31 cellular contexts compared by ENCODE assay signal in genomic region chr9:92132501-92132900, GRCh38.
"Had no signal": no experiment of that assay in that cellular context is flagged by ENCODE, and none has a peak within 500 bp of the region (broad histone marks: within the 10 kb centered on the region; RNA-seq: fewer than 3 reads in every experiment).

No MANE protein-coding gene starts in this region.

- H3K36me3 ChIP-seq: adrenal gland, colonic mucosa, gastrocnemius medialis had no signal

- H3K27me3 ChIP-seq: adrenal gland, body of pancreas, colonic mucosa, foreskin keratinocyte, gastrocnemius medialis had no signal

- H3K4me3 ChIP-seq: adrenal gland, body of pancreas, colonic mucosa, gastrocnemius medialis had no signal

- H3K4me3 Mint-ChIP-seq: activated CD4-positive, alpha-beta memory T cell treated with anti-CD3 and anti-CD28 coated beads for 36 hours; activated CD4-positive, alpha-beta T cell treated with anti-CD3 and anti-CD28 coated beads for 36 hours; activated CD4-positive, alpha-beta T cell treated with anti-CD3 and anti-CD28 coated beads, Interleukin-2, amount 10 ng/mL, durations not matched to agents 24 days and 14 days; activated CD8-positive, alpha-beta memory T cell treated with anti-CD3 and anti-CD28 coated beads, Interleukin-2, amount 10 ng/mL, durations not matched to agents 7 days and 5 days; activated CD8-positive, alpha-beta T cell treated with anti-CD3 and anti-CD28 coated beads, Interleukin-2, amount 10 ng/mL, durations not matched to agents 7 days and 5 days; activated naive CD4-positive, alpha-beta T cell treated with anti-CD3 and anti-CD28 coated beads for 36 hours; activated naive CD4-positive, alpha-beta T cell treated with anti-CD3 and anti-CD28 coated beads, Interleukin-2, amount 50 U/mL, for 24 hours; activated naive CD8-positive, alpha-beta T cell treated with anti-CD3 and anti-CD28 coated beads for 36 hours; activated naive CD8-positive, alpha-beta T cell treated with anti-CD3 and anti-CD28 coated beads, Interleukin-2, amount 50 U/mL, for 24 hours; activated T-helper 1 cell treated with anti-CD3 and anti-CD28 coated beads, Interleukin-12 subunit alpha, Interleukin-12 subunit beta, Interleukin-2, Interleukin-4 antibody, amounts not matched to agents 30 ng/mL and 10 ng/mL and 1 ng/mL, durations not matched to agents 14 hours and 24 hours and 36 hours; endodermal cell had no signal

- H3K27ac Mint-ChIP-seq: activated CD4-positive, alpha-beta memory T cell treated with anti-CD3 and anti-CD28 coated beads for 36 hours; activated CD4-positive, alpha-beta T cell treated with anti-CD3 and anti-CD28 coated beads for 36 hours; activated CD8-positive, alpha-beta memory T cell treated with anti-CD3 and anti-CD28 coated beads, Interleukin-2, amount 10 ng/mL, durations not matched to agents 7 days and 5 days; activated CD8-positive, alpha-beta T cell treated with anti-CD3 and anti-CD28 coated beads, Interleukin-2, amount 10 ng/mL, durations not matched to agents 7 days and 5 days; activated naive CD4-positive, alpha-beta T cell treated with anti-CD3 and anti-CD28 coated beads for 36 hours; activated naive CD4-positive, alpha-beta T cell treated with anti-CD3 and anti-CD28 coated beads, Interleukin-2, amount 50 U/mL, for 24 hours; activated naive CD8-positive, alpha-beta T cell treated with anti-CD3 and anti-CD28 coated beads for 36 hours; activated naive CD8-positive, alpha-beta T cell treated with anti-CD3 and anti-CD28 coated beads, Interleukin-2, amount 50 U/mL, for 24 hours; activated T-helper 1 cell treated with anti-CD3 and anti-CD28 coated beads, Interleukin-12 subunit alpha, Interleukin-12 subunit beta, Interleukin-2, Interleukin-4 antibody, amounts not matched to agents 30 ng/mL and 10 ng/mL and 1 ng/mL, durations not matched to agents 14 hours and 24 hours and 36 hours; activated T-helper 2 cell treated with anti-CD3 and anti-CD28 coated beads, Interferon-gamma antibody, Interleukin-2, Interleukin-4, amounts not matched to agents 10 μg/mL and 5 μg/mL and 100 μg/mL, durations not matched to agents 14 hours and 24 hours and 36 hours; endodermal cell had no signal

- H3K4me1 ChIP-seq: colonic mucosa, foreskin keratinocyte, gastrocnemius medialis had no signal

- DNase-seq: activated CD4-positive, alpha-beta memory T cell treated with anti-CD3 and anti-CD28 coated beads for 36 hours; activated CD4-positive, alpha-beta T cell treated with anti-CD3 and anti-CD28 coated beads for 36 hours; activated CD4-positive, alpha-beta T cell treated with anti-CD3 and anti-CD28 coated beads, Interleukin-2, amount 10 ng/mL, durations not matched to agents 24 days and 14 days; activated CD4-positive, CD25-positive, alpha-beta regulatory T cell; activated CD4-positive, CD25-positive, alpha-beta regulatory T cell treated with anti-CD3 and anti-CD28 coated beads, Interleukin-2, amount 50 U/mL, for 72 hours; activated CD8-positive, alpha-beta memory T cell treated with anti-CD3 and anti-CD28 coated beads, Interleukin-2, amount 10 ng/mL, durations not matched to agents 7 days and 5 days; activated CD8-positive, alpha-beta memory T cell treated with anti-CD3 and anti-CD28 coated beads, Interleukin-2, amount 50 U/mL, for 4 hours; activated CD8-positive, alpha-beta T cell treated with anti-CD3 and anti-CD28 coated beads, Interleukin-2, amount 10 ng/mL, durations not matched to agents 7 days and 5 days; activated effector memory CD4-positive, alpha-beta T cell treated with anti-CD3 and anti-CD28 coated beads, Interleukin-2, amount 50 U/mL, for 16 hours; activated naive CD4-positive, alpha-beta T cell treated with anti-CD3 and anti-CD28 coated beads for 36 hours; activated naive CD8-positive, alpha-beta T cell treated with anti-CD3 and anti-CD28 coated beads for 36 hours; activated naive CD8-positive, alpha-beta T cell treated with anti-CD3 and anti-CD28 coated beads, Interleukin-2, amount 50 U/mL, for 24 hours; activated T-cell treated with anti-CD3 and anti-CD28 coated beads, Interleukin-2, amount 50 U/mL, for 1 hour; activated T-cell treated with anti-CD3 and anti-CD28 coated beads, Interleukin-2, amount 50 U/mL, for 48 hours; adrenal gland; amygdala; aorta; body of pancreas; caudate nucleus; cerebellar nuclear complex; colonic mucosa; effector CD8-positive, alpha-beta T cell; endodermal cell; foreskin keratinocyte; gastrocnemius medialis; glutamatergic neuron; T-helper 2 cell had no signal

- H3K27ac ChIP-seq: adrenal gland, body of pancreas, colonic mucosa, foreskin keratinocyte, gastrocnemius medialis had no signal

- H3K9me3 ChIP-seq: adrenal gland, body of pancreas, colonic mucosa, gastrocnemius medialis had no signal

- ATAC-seq: activated CD4-positive, alpha-beta T cell treated with anti-CD3 and anti-CD28 coated beads for 36 hours; activated CD8-positive, alpha-beta memory T cell treated with anti-CD3 and anti-CD28 coated beads, Interleukin-2, amount 10 ng/mL, durations not matched to agents 7 days and 5 days; activated CD8-positive, alpha-beta T cell treated with anti-CD3 and anti-CD28 coated beads, Interleukin-2, amount 10 ng/mL, durations not matched to agents 7 days and 5 days; activated naive CD8-positive, alpha-beta T cell treated with anti-CD3 and anti-CD28 coated beads, Interleukin-2, amount 50 U/mL, for 24 hours; body of pancreas; esophagus mucosa; foreskin keratinocyte; gastrocnemius medialis had no signal

- H3K36me3 Mint-ChIP-seq: activated CD4-positive, alpha-beta memory T cell treated with anti-CD3 and anti-CD28 coated beads for 36 hours; activated CD8-positive, alpha-beta memory T cell treated with anti-CD3 and anti-CD28 coated beads, Interleukin-2, amount 10 ng/mL, durations not matched to agents 7 days and 5 days; activated naive CD8-positive, alpha-beta T cell treated with anti-CD3 and anti-CD28 coated beads for 36 hours had no signal
